9 cellular contexts compared by ENCODE assay signal in the genomic region with DNA sequence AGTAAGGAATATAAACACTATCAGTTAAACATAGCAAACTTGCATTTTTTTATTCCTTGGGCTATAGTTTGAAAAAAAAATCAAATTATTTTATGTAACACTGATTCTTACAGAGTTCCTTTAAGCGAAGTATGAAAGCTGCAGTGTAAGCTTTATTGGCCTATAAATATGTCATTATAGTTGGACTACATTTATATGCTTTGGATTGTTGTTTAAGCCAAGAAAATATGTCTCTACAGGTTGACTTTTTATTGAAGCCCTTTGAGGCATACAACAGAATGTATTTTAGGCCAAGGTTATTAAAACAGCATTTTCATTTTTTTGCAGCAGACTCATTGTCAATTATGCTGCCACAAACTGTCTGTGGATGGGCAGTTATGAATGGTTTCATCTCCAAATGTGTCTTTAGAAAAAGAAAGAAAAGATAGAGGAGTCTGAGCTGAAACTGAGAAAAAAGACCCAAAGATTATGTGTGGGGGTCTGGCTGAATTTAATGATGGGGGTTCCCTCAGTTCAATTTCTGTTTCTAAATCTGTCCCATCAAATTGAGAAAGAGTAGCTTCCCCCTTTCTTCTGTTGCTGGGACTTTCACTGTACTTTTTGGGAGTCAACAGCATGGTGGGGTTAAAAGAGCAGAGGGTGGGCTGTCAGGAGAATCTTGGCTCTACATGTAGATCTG. TPM values are rescaled to one million over a fixed set of nuclear protein-coding genes. Genes with fewer than 3 reads are reported as not detected.
DNase-seq lines count a peak whose midpoint lies in the region; ATAC-seq and TF ChIP-seq lines count a peak whose summit lies in the region.
"Had no signal": no experiment of that assay in that cellular context is flagged by ENCODE, and none has a peak within 500 bp of the region (broad histone marks: within the 10 kb centered on the region; RNA-seq: fewer than 3 reads in every experiment).

No MANE protein-coding gene starts in this region.

- H3K4me3 ChIP-seq in thoracic aorta = no peak overlapping the region

- no peak for ATAC-seq in activated T-cell treated with anti-CD3 and anti-CD28 coated beads, Interleukin-2, amount 50 U/mL, for 4 hours
- peak; percentile 90 for ATAC-seq in left colon
- ATAC-seq in thoracic aorta (ENCODE audit: insufficient number of reproducible peaks, low FRiP score, low read depth) = no peak
- ATAC-seq in HG03378 (IDR thresholded peaks at IDR 0.05; ENCODE audit: unreplicated experiment) = no peak
- no peak for ATAC-seq in GM21381 (IDR thresholded peaks at IDR 0.05; ENCODE audit: unreplicated experiment)

- H3K27ac ChIP-seq in thoracic aorta = peak overlapping the region; percentile 87 to 95

- intact Hi-C loops in activated CD4-positive, alpha-beta memory T cell treated with anti-CD3 and anti-CD28 coated beads for 36 hours (cut with micrococcal nuclease) = loop anchor here (1.0 kb wide), 2 partner anchors 17 to 104 kb away; no protein-coding TSS in a partner anchor
- intact Hi-C loops in left colon (cut with DNase I, micrococcal nuclease) = no loop called here

- CTCF ChIA-PET in activated CD4-positive, alpha-beta memory T cell treated with anti-CD3 and anti-CD28 coated beads for 36 hours (lab: Charles Lee) = interaction anchor here (0.6 to 1.5 kb wide), 6 partner anchors 16 to 341 kb away, joined by 3 to 10 read pairs (median 3); no protein-coding TSS in a partner anchor

- POLR2A ChIA-PET in activated CD4-positive, alpha-beta memory T cell treated with anti-CD3 and anti-CD28 coated beads for 36 hours (lab: Charles Lee) = interaction anchor here (0.8 to 9.5 kb wide), 12 partner anchors 10 to 239 kb away, joined by 3 to 164 read pairs (median 6); a partner anchor contains a TSS

- peak overlapping the region; percentile 92 for H3K27ac Mint-ChIP-seq in activated CD4-positive, alpha-beta memory T cell treated with anti-CD3 and anti-CD28 coated beads for 36 hours

- H3K4me1 ChIP-seq in thoracic aorta (ENCODE audit: control insufficient read depth in 1 of 2, low read depth in 2 of 2) = peaks cover 49% of the 10 kb centered on the region in 2 donors

- peaks cover 34% of the 10 kb centered on the region for H3K36me3 Mint-ChIP-seq in activated T-cell treated with anti-CD3 and anti-CD28 coated beads, Interleukin-2, amount 50 U/mL, for 4 hours (ENCODE audit: insufficient read depth)
- H3K36me3 Mint-ChIP-seq in activated CD4-positive, alpha-beta memory T cell treated with anti-CD3 and anti-CD28 coated beads for 36 hours = peaks cover 73% of the 10 kb centered on the region

- no peak for TF ChIP-seq CTCF in thoracic aorta (IDR thresholded peaks at IDR 0.05)

- H3K36me3 ChIP-seq in thoracic aorta = no peaks in the 10 kb centered on the region

- peak overlapping the region; percentile 55 for H3K4me3 Mint-ChIP-seq in activated T-cell treated with anti-CD3 and anti-CD28 coated beads, Interleukin-2, amount 50 U/mL, for 4 hours
- peak overlapping the region; percentile 34 for H3K4me3 Mint-ChIP-seq in activated CD4-positive, alpha-beta memory T cell treated with anti-CD3 and anti-CD28 coated beads for 36 hours

- no peak for DNase-seq in activated T-cell treated with anti-CD3 and anti-CD28 coated beads, Interleukin-2, amount 50 U/mL, for 4 hours
- DNase-seq in activated T-cell treated with anti-CD3 and anti-CD28 coated beads for 4 hours (no peak), left colon (no peak), thoracic aorta (ENCODE audit: low spot score) (no peak), NCI-H748 treated with DMSO at 0.1 percent for 48 hours (lab: John Stamatoyannopoulos, UW) (no peak)
- DNase-seq in activated CD4-positive, alpha-beta memory T cell treated with anti-CD3 and anti-CD28 coated beads for 36 hours = no peak
- DNase-seq: NCI-H2029 had no signal

- no peaks in the 10 kb centered on the region for H3K9me3 Mint-ChIP-seq in activated T-cell treated with anti-CD3 and anti-CD28 coated beads, Interleukin-2, amount 50 U/mL, for 4 hours
- no peaks in the 10 kb centered on the region for H3K9me3 Mint-ChIP-seq in activated CD4-positive, alpha-beta memory T cell treated with anti-CD3 and anti-CD28 coated beads for 36 hours

- H3K4me1 Mint-ChIP-seq in activated T-cell treated with anti-CD3 and anti-CD28 coated beads, Interleukin-2, amount 50 U/mL, for 4 hours (ENCODE audit: low read depth) = peaks cover 57% of the 10 kb centered on the region
- peaks cover 50% of the 10 kb centered on the region for H3K4me1 Mint-ChIP-seq in activated CD4-positive, alpha-beta memory T cell treated with anti-CD3 and anti-CD28 coated beads for 36 hours (ENCODE audit: low read depth)

- no peaks in the 10 kb centered on the region for H3K27me3 Mint-ChIP-seq in activated T-cell treated with anti-CD3 and anti-CD28 coated beads, Interleukin-2, amount 50 U/mL, for 4 hours (ENCODE audit: low read depth)
- H3K27me3 Mint-ChIP-seq in activated CD4-positive, alpha-beta memory T cell treated with anti-CD3 and anti-CD28 coated beads for 36 hours = no peaks in the 10 kb centered on the region

- no peaks in the 10 kb centered on the region for H3K27me3 ChIP-seq in thoracic aorta (replicated peaks; ENCODE audit: insufficient read depth)

- H3K9me3 ChIP-seq in thoracic aorta = no peaks in the 10 kb centered on the region

RNA-seq across cellular contexts. Expression of a gene that starts 43.1 kb away (rescaled TPM):
- total RNA-seq in activated T-cell treated with anti-CD3 and anti-CD28 coated beads, Interleukin-2, amount 50 U/mL, for 4 hours = 10 to 100 TPM; 50.8 to 83.7 (median 69.8) TPM
- 10 to 100 TPM; 79.4 to 79.6 TPM for total RNA-seq in activated CD4-positive, alpha-beta memory T cell treated with anti-CD3 and anti-CD28 coated beads for 36 hours
- total RNA-seq in left colon (10 to 100 TPM; 20.0 to 20.5 TPM), thoracic aorta (10 to 100 TPM; 60.7 to 80.4 TPM)
